ENCODE assay signal across 8 cellular contexts in genomic region chr2:12456293-12457151, GRCh38.
DNase-seq lines count a peak whose midpoint lies in the region; ATAC-seq and TF ChIP-seq lines count a peak whose summit lies in the region.

No MANE protein-coding gene starts in this region.

- H3K4me1 ChIP-seq in OCI-LY7 (ENCODE audit: insufficient read depth, low read length, poor library complexity, severe bottlenecking) (no peaks in the 10 kb centered on the region), upper lobe of right lung (peaks cover 25% of the 10 kb centered on the region)

- H3K27ac ChIP-seq in OCI-LY7 (ENCODE audit: low read depth, low read length, poor library complexity, severe bottlenecking) (no peak overlapping the region), upper lobe of right lung (peak overlapping the region; percentile 80)

- no peaks in the 10 kb centered on the region for H3K36me3 ChIP-seq in OCI-LY7 (ENCODE audit: insufficient read depth, low read length)
- H3K36me3 ChIP-seq in upper lobe of right lung = no peaks in the 10 kb centered on the region

- BruUV-seq in OCI-LY7 (replicated peaks; lab: Mats Ljungman, UMichigan) = no TSS peak

- no peaks in the 10 kb centered on the region for H3K79me2 ChIP-seq in OCI-LY7 (ENCODE audit: insufficient read depth, low read depth, low read length)

- peak overlapping the region; percentile 7 for H3K4me3 ChIP-seq in OCI-LY7 (ENCODE audit: low read depth, low read length, poor library complexity, severe bottlenecking)
- H3K4me3 ChIP-seq in upper lobe of right lung = peak overlapping the region; percentile 22

- H3K9me2 ChIP-seq in OCI-LY7 (ENCODE audit: insufficient read depth, low read length) = no peaks in the 10 kb centered on the region

- H2AFZ ChIP-seq in OCI-LY7 (ENCODE audit: low read length) = peak overlapping the region; percentile 44; the same call in 1 of the 2 replicates

- no peaks in the 10 kb centered on the region for H4K20me1 ChIP-seq in OCI-LY7 (ENCODE audit: insufficient read depth, low read length)

- DNase-seq in NCI-H82 (lab: John Stamatoyannopoulos, UW) = peak; percentile 23
- no peak for DNase-seq in NCI-H82 treated with DMSO at 0.1 percent for 48 hours (lab: John Stamatoyannopoulos, UW; ENCODE audit: unreplicated experiment)
- peak; percentile 26 for DNase-seq in OCI-LY7 (ENCODE audit: low spot score)
- peak; percentile 50 for DNase-seq in activated T-cell treated with anti-CD3 and anti-CD28 coated beads, Interleukin-2, amount 50 U/mL, for 1 hour
- DNase-seq in fibroblast of the conjunctiva (ENCODE audit: low read depth) = peak; percentile 100
- DNase-seq in pons (ENCODE audit: low spot score) = peak; percentile 74
- peak; percentile 93 for DNase-seq in upper lobe of right lung

- CTCF ChIA-PET in OCI-LY7 (lab: Charles Lee; ENCODE audit: unreplicated experiment) = interaction anchor here (0.6 kb wide), 2 partner anchors 406 to 742 kb away, joined by 3 read pairs; no protein-coding TSS in a partner anchor

- no peak for TF ChIP-seq CTCF in OCI-LY7 (conservative IDR thresholded peaks at IDR 0.05; ENCODE audit: low read length)
- no peak for TF ChIP-seq CTCF in upper lobe of right lung (IDR thresholded peaks at IDR 0.05)

- H3K9me3 ChIP-seq in OCI-LY7 (ENCODE audit: low read length) (no peaks in the 10 kb centered on the region), upper lobe of right lung (no peaks in the 10 kb centered on the region)

- ATAC-seq in HG03045 (IDR thresholded peaks at IDR 0.05; ENCODE audit: unreplicated experiment) (peak; percentile 93), upper lobe of right lung (peak; percentile 96)

- H3K27me3 ChIP-seq in upper lobe of right lung = no peaks in the 10 kb centered on the region

- peak overlapping the region; percentile 41 for H3K4me2 ChIP-seq in OCI-LY7 (ENCODE audit: low read length)

- POLR2A ChIA-PET in OCI-LY7 (lab: Charles Lee) = no interaction called here

- intact Hi-C loops in OCI-LY7 (cut with micrococcal nuclease; ENCODE audit: unreplicated experiment) = no loop called here
- intact Hi-C loops in upper lobe of right lung (cut with DNase I) = no loop called here
